25 cellular contexts compared by ENCODE assay signal in the genomic region with DNA sequence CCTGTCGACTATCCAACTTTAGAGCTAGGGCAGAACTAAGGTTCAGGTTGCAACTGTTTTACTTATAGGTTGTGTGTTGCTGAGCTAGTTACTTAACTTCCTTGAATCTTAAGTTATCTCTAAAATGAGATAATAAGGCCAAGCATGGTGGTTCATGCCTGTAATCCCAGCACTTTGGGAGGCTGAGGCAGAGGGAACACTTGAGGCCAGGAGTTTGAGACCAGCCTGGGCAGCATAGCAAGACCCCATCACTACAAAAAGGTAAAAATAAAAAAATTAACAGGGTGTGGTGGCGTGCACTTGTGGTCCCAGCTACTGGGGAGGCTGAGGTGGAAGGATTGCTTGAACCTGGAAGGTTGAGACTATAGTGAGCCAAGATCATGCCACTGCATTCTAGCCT. TPM values are rescaled to one million over a fixed set of nuclear protein-coding genes. Genes with fewer than 3 reads are reported as not detected.
DNase-seq lines count a peak whose midpoint lies in the region; ATAC-seq and TF ChIP-seq lines count a peak whose summit lies in the region.
"Had no signal": no experiment of that assay in that cellular context is flagged by ENCODE, and none has a peak within 500 bp of the region (broad histone marks: within the 10 kb centered on the region; RNA-seq: fewer than 3 reads in every experiment).

No MANE protein-coding gene starts in this region.

- H3K9me3 ChIP-seq in HEK293 (ENCODE audit: control insufficient read depth, insufficient read depth, low read depth, low read length): no peaks in the 10 kb centered on the region
- H3K9me3 ChIP-seq: BE2C had no signal

- POLR2A ChIA-PET in HEK293 (lab: Yijun Ruan, JAX): no interaction called here
- POLR2A ChIA-PET in WTC11 (lab: Charles Lee): no interaction called here
- POLR2A ChIA-PET in activated CD4-positive, alpha-beta memory T cell treated with anti-CD3 and anti-CD28 coated beads for 36 hours (lab: Charles Lee): no interaction called here

- in situ Hi-C loops in brain microvascular endothelial cell (cut with HindIII; ENCODE audit: low pct_ligation_motif_present, low sequenced_read_pairs): no loop called here

- peaks cover 10% of the 10 kb centered on the region for H3K27me3 Mint-ChIP-seq in WTC11 (ENCODE audit: low read depth)
- H3K27me3 Mint-ChIP-seq in effector memory CD8-positive, alpha-beta T cell: no peaks in the 10 kb centered on the region
- no peaks in the 10 kb centered on the region for H3K27me3 Mint-ChIP-seq in activated CD4-positive, alpha-beta memory T cell treated with anti-CD3 and anti-CD28 coated beads for 36 hours
- H3K27me3 Mint-ChIP-seq: CD4-positive, alpha-beta T cell had no signal

- H3K36me3 ChIP-seq in HEK293 (ENCODE audit: control insufficient read depth in 2 of 2, insufficient read depth in 1 of 2, low read length in 2 of 2): no peaks in the 10 kb centered on the region
- no peaks in the 10 kb centered on the region for H3K36me3 ChIP-seq in brain microvascular endothelial cell (replicated peaks)
- H3K36me3 ChIP-seq: BE2C, BLaER1 had no signal

- CTCF ChIA-PET in HEK293 (lab: Yijun Ruan, JAX) (interaction anchor here (0.6 to 0.8 kb wide), 2 partner anchors 30 to 559 kb away, joined by 3 to 4 read pairs; no protein-coding TSS in a partner anchor), WTC11 (lab: Charles Lee) (interaction anchor here (0.8 to 1.4 kb wide), 3 partner anchors 26 to 179 kb away, joined by 3 to 4 read pairs (median 3); no protein-coding TSS in a partner anchor)
- CTCF ChIA-PET in activated CD4-positive, alpha-beta memory T cell treated with anti-CD3 and anti-CD28 coated beads for 36 hours (lab: Charles Lee): interaction anchor here (0.7 to 1.9 kb wide), 3 partner anchors 25 to 178 kb away, joined by 3 to 16 read pairs (median 4); a partner anchor contains a TSS

- H3K27ac Mint-ChIP-seq in WTC11: no peak overlapping the region
- H3K27ac Mint-ChIP-seq in effector memory CD8-positive, alpha-beta T cell: peak overlapping the region; percentile 46 to 47
- no peak overlapping the region for H3K27ac Mint-ChIP-seq in activated CD4-positive, alpha-beta memory T cell treated with anti-CD3 and anti-CD28 coated beads for 36 hours
- H3K27ac Mint-ChIP-seq: CD8-positive, alpha-beta T cell had no signal

- no peak overlapping the region for H3K27ac ChIP-seq in HEK293 (ENCODE audit: extremely low read depth, low read depth, low read length)
- no peak overlapping the region for H3K27ac ChIP-seq in brain microvascular endothelial cell
- H3K27ac ChIP-seq: BLaER1 had no signal

- TF ChIP-seq POLR2A in GM18505 (IDR thresholded peaks at IDR 0.05; ENCODE audit: borderline replicate concordance, extremely low read depth, insufficient read depth, insufficient read length): no peak

- no peaks in the 10 kb centered on the region for H3K9me3 Mint-ChIP-seq in WTC11
- H3K9me3 Mint-ChIP-seq in effector memory CD8-positive, alpha-beta T cell: no peaks in the 10 kb centered on the region
- no peaks in the 10 kb centered on the region for H3K9me3 Mint-ChIP-seq in activated CD4-positive, alpha-beta memory T cell treated with anti-CD3 and anti-CD28 coated beads for 36 hours
- H3K9me3 Mint-ChIP-seq: CD4-positive, alpha-beta T cell; CD8-positive, alpha-beta T cell had no signal

- TF ChIP-seq CTCF in HEK293 (tag by site-specific recombination; IDR thresholded peaks at IDR 0.05) (no peak), WTC11 (IDR thresholded peaks at IDR 0.05) (no peak), brain microvascular endothelial cell (IDR thresholded peaks at IDR 0.05; ENCODE audit: low read depth, low read length, missing control alignments) (no peak)

- H3K4me1 ChIP-seq in HEK293 (ENCODE audit: control insufficient read depth, insufficient read depth, low read length): no peaks in the 10 kb centered on the region
- H3K4me1 ChIP-seq: BE2C had no signal

- no peak for ATAC-seq in WTC11
- no peak for ATAC-seq in effector memory CD8-positive, alpha-beta T cell (replicated peaks)
- no peak for ATAC-seq in GM18505 (IDR thresholded peaks at IDR 0.05; ENCODE audit: unreplicated experiment)
- no peak for ATAC-seq in HG03196 (IDR thresholded peaks at IDR 0.05; ENCODE audit: unreplicated experiment)
- ATAC-seq: CD8-positive, alpha-beta T cell; GM12878 had no signal

- DNase-seq in WTC11 (ENCODE audit: low spot score) (no peak), brain microvascular endothelial cell (no peak)
- no peak for DNase-seq in effector memory CD8-positive, alpha-beta T cell
- DNase-seq in activated CD4-positive, alpha-beta memory T cell treated with anti-CD3 and anti-CD28 coated beads for 36 hours: no peak
- DNase-seq: 8988T; ACHN; BE2C; C1 segment of cervical spinal cord; CD4-positive, alpha-beta T cell; CD8-positive, alpha-beta T cell; DMS 273 treated with DMSO at 0.1 percent for 48 hours; DMS153; DMS53; DMS79; DND-41; EL; GDM1 had no signal

- H3K4me3 ChIP-seq in HEK293 (ENCODE audit: low read depth, low read length): no peak overlapping the region
- no peak overlapping the region for H3K4me3 ChIP-seq in brain microvascular endothelial cell (ENCODE audit: low read depth, low read length)
- H3K4me3 ChIP-seq: BLaER1, GM12878 had no signal

- H3K36me3 Mint-ChIP-seq in WTC11: no peaks in the 10 kb centered on the region
- peaks cover 16% of the 10 kb centered on the region for H3K36me3 Mint-ChIP-seq in effector memory CD8-positive, alpha-beta T cell (ENCODE audit: insufficient read depth)
- H3K36me3 Mint-ChIP-seq in activated CD4-positive, alpha-beta memory T cell treated with anti-CD3 and anti-CD28 coated beads for 36 hours: peaks cover 3% of the 10 kb centered on the region

- intact Hi-C loops in activated CD4-positive, alpha-beta memory T cell treated with anti-CD3 and anti-CD28 coated beads for 36 hours (cut with micrococcal nuclease): loop anchor here (5.0 to 10.0 kb wide), 4 partner anchors 44 to 423 kb away; a partner anchor contains a TSS

- H3K4me3 Mint-ChIP-seq in WTC11: no peak overlapping the region
- H3K4me3 Mint-ChIP-seq in effector memory CD8-positive, alpha-beta T cell: no peak overlapping the region
- H3K4me3 Mint-ChIP-seq in activated CD4-positive, alpha-beta memory T cell treated with anti-CD3 and anti-CD28 coated beads for 36 hours: no peak overlapping the region

- H3K27me3 ChIP-seq in brain microvascular endothelial cell (replicated peaks): no peaks in the 10 kb centered on the region
- H3K27me3 ChIP-seq: BE2C had no signal

- peaks cover 30% of the 10 kb centered on the region for H3K4me1 Mint-ChIP-seq in WTC11
- peaks cover 17 to 25% of the 10 kb centered on the region in 2 donors for H3K4me1 Mint-ChIP-seq in effector memory CD8-positive, alpha-beta T cell (ENCODE audit: low read depth in 2 of 2)
- peaks cover 24% of the 10 kb centered on the region for H3K4me1 Mint-ChIP-seq in activated CD4-positive, alpha-beta memory T cell treated with anti-CD3 and anti-CD28 coated beads for 36 hours (ENCODE audit: low read depth)

TF ChIP-seq in HEK293, 187 proteins besides CTCF, POLR2A, EP300 and RAD21:
- no peak for TF ChIP-seq ZNF146 (tag by site-specific recombination; IDR thresholded peaks at IDR 0.05)
- TF ChIP-seq ZNF16 (tag by site-specific recombination; IDR thresholded peaks at IDR 0.05; ENCODE audit: low read depth): no peak
- TF ChIP-seq ZNF792 (tag by site-specific recombination; IDR thresholded peaks at IDR 0.05): no peak
- TF ChIP-seq ZNF121 (tag by site-specific recombination; IDR thresholded peaks at IDR 0.05): peak; percentile 82
- TF ChIP-seq ZNF19 (tag by site-specific recombination; IDR thresholded peaks at IDR 0.05; ENCODE audit: low read depth): no peak

TF ChIP-seq in WTC11, 78 proteins besides CTCF, POLR2A, EP300 and RAD21:
- TF ChIP-seq PRRX2 (CRISPR knock-in tag; IDR thresholded peaks at IDR 0.05) (no peak), ZNF121 (CRISPR knock-in tag; IDR thresholded peaks at IDR 0.05) (peak; percentile 53; the same call in 1 of the 2 replicates)
TF ChIP-seq in WTC11: peak in this region for 1.

RNA-seq across cellular contexts. Expression of a gene that starts 2.1 kb away (rescaled TPM):
- 10.5 to 14.5 TPM (median 13.9 TPM) in 3 replicates for total RNA-seq in WTC11 (2021)
- 10 to 100 TPM; 13.7 to 17.5 TPM for total RNA-seq in activated CD4-positive, alpha-beta memory T cell treated with anti-CD3 and anti-CD28 coated beads for 36 hours
- total RNA-seq: G401 had no signal

RNA-seq across cellular contexts. Expression of a gene that starts 20.4 kb away (rescaled TPM):
- total RNA-seq in WTC11 (2021): not detected in 3 replicates
- not detected for total RNA-seq in activated CD4-positive, alpha-beta memory T cell treated with anti-CD3 and anti-CD28 coated beads for 36 hours
- total RNA-seq: A673; CD4-positive, alpha-beta T cell; CD8-positive, alpha-beta T cell; Daoy; G401; GM12878 had no signal

RNA-seq across cellular contexts. Expression of a gene that starts 27.3 kb away (rescaled TPM):
- 36.4 to 39.1 TPM (median 38.6 TPM) in 3 replicates for total RNA-seq in WTC11 (2021)
- total RNA-seq in activated CD4-positive, alpha-beta memory T cell treated with anti-CD3 and anti-CD28 coated beads for 36 hours: 10 to 100 TPM; 27.0 to 28.1 TPM

Comparison
In these comparisons a context has a peak if more than half of its experiments do, and no peak if none do; other contexts are left out.
1. H3K27ac Mint-ChIP-seq: peak in effector memory CD8-positive, alpha-beta T cell (2 of 2); none in WTC11 (single experiment) and activated CD4-positive, alpha-beta memory T cell treated with anti-CD3 and anti-CD28 coated beads for 36 hours (single experiment).